ENCODE assay signal across 8 cellular contexts in the genomic region with DNA sequence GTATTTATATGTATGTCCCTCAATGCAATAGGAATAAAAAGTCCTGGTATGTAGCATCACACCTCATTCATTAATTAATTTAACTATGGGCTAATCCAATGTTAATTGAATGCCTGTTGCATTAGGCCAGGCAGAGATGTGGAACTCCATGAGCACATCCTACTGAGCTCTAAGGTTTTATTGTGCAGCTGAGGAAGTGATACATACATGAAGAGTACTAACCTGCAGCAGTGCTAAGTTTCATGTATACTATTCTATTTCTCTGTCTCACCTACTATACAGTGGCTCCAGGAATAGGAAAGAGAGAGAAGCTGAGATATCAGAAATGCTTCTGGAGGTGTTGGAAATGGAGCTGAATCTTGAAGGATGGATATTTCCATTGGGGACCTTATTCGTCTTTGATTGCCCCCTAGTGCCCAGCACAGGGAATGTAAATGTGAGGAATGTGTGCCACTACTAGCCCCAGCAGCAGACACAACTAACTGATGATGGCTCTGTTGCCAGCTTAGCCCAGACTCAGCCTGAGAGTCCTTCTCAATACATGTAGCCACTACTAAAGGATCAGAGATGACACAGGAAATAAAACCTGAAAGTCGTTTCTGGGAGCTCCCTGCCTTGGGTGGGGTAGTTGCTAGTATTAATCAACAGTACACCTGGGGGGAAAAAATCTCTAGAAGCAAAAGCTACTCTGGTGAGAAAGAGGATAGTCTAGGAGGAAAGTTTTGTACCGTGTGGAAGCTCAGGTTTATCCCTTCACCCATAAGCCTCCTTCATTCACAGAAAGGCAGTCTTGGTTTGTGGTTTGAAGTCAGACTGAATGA.
DNase-seq lines count a peak whose midpoint lies in the region; ATAC-seq and TF ChIP-seq lines count a peak whose summit lies in the region.

No MANE protein-coding gene starts in this region.

- H3K4me3 ChIP-seq in NB4 (ENCODE audit: low read depth, low read length) (no peak overlapping the region), tibial artery (no peak overlapping the region)

- TF ChIP-seq CTCF in NB4 (IDR thresholded peaks at IDR 0.05; ENCODE audit: low read depth, low read length) = peak; percentile 64
- TF ChIP-seq CTCF in WTC11 (IDR thresholded peaks at IDR 0.05) = peak; percentile 50; the same call in 1 of the 2 replicates
- peak; percentile 10 to 19 for TF ChIP-seq CTCF in tibial artery (IDR thresholded peaks at IDR 0.05)

- H3K9me3 Mint-ChIP-seq in WTC11 = no peaks in the 10 kb centered on the region

- no peaks in the 10 kb centered on the region for H3K27me3 Mint-ChIP-seq in WTC11 (ENCODE audit: low read depth)

- POLR2A ChIA-PET in WTC11 (lab: Charles Lee) = interaction anchor here (0.6 kb wide), 1 partner anchor 15 kb away, joined by 3 read pairs; no protein-coding TSS in a partner anchor

- H3K27ac Mint-ChIP-seq in WTC11 = no peak overlapping the region

- intact Hi-C loops in tibial artery (cut with DNase I; ENCODE audit: low total_unique reads) = no loop called here

- H3K4me1 ChIP-seq in tibial artery = no peaks in the 10 kb centered on the region

- H3K4me3 Mint-ChIP-seq in WTC11 = no peak overlapping the region

- H3K36me3 ChIP-seq in tibial artery = no peaks in the 10 kb centered on the region

- peak; percentile 66 for ATAC-seq in GM21786 (IDR thresholded peaks at IDR 0.05; ENCODE audit: unreplicated experiment)
- ATAC-seq in WTC11 = peak; percentile 100

- CTCF ChIA-PET in WTC11 (lab: Charles Lee) = interaction anchor here (0.6 to 2.4 kb wide), 65 partner anchors 8 to 522 kb away, joined by 3 to 31 read pairs (median 4); partner anchors contain the start of gene FOXD3

- no peak for TF ChIP-seq POLR2A in NB4 (IDR thresholded peaks at IDR 0.05; ENCODE audit: extremely low read depth, insufficient read length)

- peaks cover 4% of the 10 kb centered on the region for H3K4me1 Mint-ChIP-seq in WTC11

- no peaks in the 10 kb centered on the region for H3K36me3 Mint-ChIP-seq in WTC11

- H3K27ac ChIP-seq in tibial artery = no peak overlapping the region

- H3K27me3 ChIP-seq in tibial artery = peaks cover 0 to 4% of the 10 kb centered on the region in 2 donors

- peak; percentile 18 for DNase-seq in SIG-M5 treated with dmso at 0.1 percent for 504 hours (lab: John Stamatoyannopoulos, UW; ENCODE audit: unreplicated experiment)
- no peak for DNase-seq in SIG-M5 (lab: John Stamatoyannopoulos, UW)
- peak; percentile 33 for DNase-seq in NB4 (ENCODE audit: low read depth)
- peak; percentile 66 for DNase-seq in WTC11 (ENCODE audit: low spot score)
- DNase-seq in iPS DF 19.7 (ENCODE audit: low read depth, low spot score) = peak; percentile 65
- DNase-seq in tibial artery = no peak
- no peak for DNase-seq in HuH-7.5 (ENCODE audit: low spot score)

- H3K9me3 ChIP-seq in tibial artery = no peaks in the 10 kb centered on the region

TF ChIP-seq in WTC11, 78 proteins besides CTCF, POLR2A, EP300 and RAD21:
- no peak for TF ChIP-seq ARID4B (CRISPR knock-in tag; IDR thresholded peaks at IDR 0.05; ENCODE audit: borderline replicate concordance)
- TF ChIP-seq FOXJ3 (CRISPR knock-in tag; IDR thresholded peaks at IDR 0.05; ENCODE audit: borderline replicate concordance) = no peak
- TF ChIP-seq SMAD4 (CRISPR knock-in tag; IDR thresholded peaks at IDR 0.05) = no peak
- no peak for TF ChIP-seq PRRX2 (CRISPR knock-in tag; IDR thresholded peaks at IDR 0.05)
- TF ChIP-seq CREB1 (CRISPR knock-in tag; IDR thresholded peaks at IDR 0.05) = no peak
- no peak for TF ChIP-seq IRF1 (CRISPR knock-in tag; IDR thresholded peaks at IDR 0.05)
- no peak for TF ChIP-seq MXD4 (CRISPR knock-in tag; IDR thresholded peaks at IDR 0.05; ENCODE audit: borderline replicate concordance)
- TF ChIP-seq IRF2 (CRISPR knock-in tag; IDR thresholded peaks at IDR 0.05; ENCODE audit: borderline replicate concordance, low read depth) = no peak
- no peak for TF ChIP-seq ZNF263 (CRISPR knock-in tag; IDR thresholded peaks at IDR 0.05; ENCODE audit: low read depth)
- TF ChIP-seq, protein P1, sequence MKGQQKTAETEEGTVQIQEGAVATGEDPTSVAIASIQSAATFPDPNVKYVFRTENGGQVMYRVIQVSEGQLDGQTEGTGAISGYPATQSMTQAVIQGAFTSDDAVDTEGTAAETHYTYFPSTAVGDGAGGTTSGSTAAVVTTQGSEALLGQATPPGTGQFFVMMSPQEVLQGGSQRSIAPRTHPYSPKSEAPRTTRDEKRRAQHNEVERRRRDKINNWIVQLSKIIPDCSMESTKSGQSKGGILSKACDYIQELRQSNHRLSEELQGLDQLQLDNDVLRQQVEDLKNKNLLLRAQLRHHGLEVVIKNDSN (CRISPR knock-in tag; IDR thresholded peaks at IDR 0.05) = no peak
- no peak for TF ChIP-seq USF2 (CRISPR knock-in tag; IDR thresholded peaks at IDR 0.05)
- TF ChIP-seq, protein P2, sequence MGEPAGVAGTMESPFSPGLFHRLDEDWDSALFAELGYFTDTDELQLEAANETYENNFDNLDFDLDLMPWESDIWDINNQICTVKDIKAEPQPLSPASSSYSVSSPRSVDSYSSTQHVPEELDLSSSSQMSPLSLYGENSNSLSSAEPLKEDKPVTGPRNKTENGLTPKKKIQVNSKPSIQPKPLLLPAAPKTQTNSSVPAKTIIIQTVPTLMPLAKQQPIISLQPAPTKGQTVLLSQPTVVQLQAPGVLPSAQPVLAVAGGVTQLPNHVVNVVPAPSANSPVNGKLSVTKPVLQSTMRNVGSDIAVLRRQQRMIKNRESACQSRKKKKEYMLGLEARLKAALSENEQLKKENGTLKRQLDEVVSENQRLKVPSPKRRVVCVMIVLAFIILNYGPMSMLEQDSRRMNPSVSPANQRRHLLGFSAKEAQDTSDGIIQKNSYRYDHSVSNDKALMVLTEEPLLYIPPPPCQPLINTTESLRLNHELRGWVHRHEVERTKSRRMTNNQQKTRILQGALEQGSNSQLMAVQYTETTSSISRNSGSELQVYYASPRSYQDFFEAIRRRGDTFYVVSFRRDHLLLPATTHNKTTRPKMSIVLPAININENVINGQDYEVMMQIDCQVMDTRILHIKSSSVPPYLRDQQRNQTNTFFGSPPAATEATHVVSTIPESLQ (CRISPR knock-in tag; IDR thresholded peaks at IDR 0.05) = no peak
- no peak for TF ChIP-seq ZNF671 (CRISPR knock-in tag; IDR thresholded peaks at IDR 0.05)

Comparison
In these comparisons a context has a peak if more than half of its experiments do, and no peak if none do; other contexts are left out.
1. DNase-seq: peak in SIG-M5 treated with dmso at 0.1 percent for 504 hours (single experiment), NB4 (single experiment), WTC11 (single experiment) and iPS DF 19.7 (single experiment); none in SIG-M5 (single experiment), tibial artery (0 of 2) and HuH-7.5 (single experiment).
2. Peak in every context shown above with its lines, with median percentiles within 50 percentile points of each other: CTCF ChIP-seq.